In the genomic region with DNA sequence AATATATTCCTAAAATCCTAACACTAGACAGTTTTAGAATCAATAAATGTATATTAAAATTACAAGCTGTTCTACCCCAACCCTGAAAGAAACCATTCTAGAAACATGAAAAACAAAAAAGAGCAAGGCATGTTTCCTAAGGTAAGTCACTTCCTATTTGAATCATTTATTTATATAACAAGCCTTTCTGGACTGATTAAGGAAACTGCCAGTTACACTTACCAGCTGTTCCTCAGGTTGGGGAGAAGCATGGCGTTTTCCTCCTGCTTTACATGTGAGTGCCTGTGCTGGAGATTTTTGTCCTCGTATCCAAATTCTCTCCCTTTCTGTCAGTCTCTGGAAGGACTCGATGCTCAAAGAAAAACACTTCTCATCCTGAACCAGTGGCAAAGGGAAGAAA, we compare ENCODE assay signal across 1 cellular context.
TF ChIP-seq lines count a peak whose summit lies in the region.

No MANE protein-coding gene starts in this region.

TF ChIP-seq in SK-N-SH, 30 proteins besides CTCF, POLR2A, EP300 and RAD21:
- TF ChIP-seq PBX3 (IDR thresholded peaks at IDR 0.05) (peak; percentile 59), TCF12 (IDR thresholded peaks at IDR 0.05) (peak; percentile 46; the same call in 1 of the 2 replicates), GATA2 (CRISPR knock-in tag; IDR thresholded peaks at IDR 0.05) (no peak)
